Comparison of ENCODE assay signal across 8 cellular contexts in genomic region chr3:197959891-197960693, GRCh38. TPM values are rescaled to one million over a fixed set of nuclear protein-coding genes. Genes with fewer than 3 reads are reported as not detected.
DNase-seq lines count a peak whose midpoint lies in the region; ATAC-seq and TF ChIP-seq lines count a peak whose summit lies in the region.

TSS of gene LMLN (plus strand) at chr3:197960217. CDS start at chr3:197960246, 29 bp downstream.

- peaks cover 38% of the 10 kb centered on the region for H3K4me1 ChIP-seq in suprapubic skin

- H3K36me3 ChIP-seq in GM06990 (ENCODE audit: control insufficient read depth, insufficient read depth, low read length) (peaks cover 7% of the 10 kb centered on the region), suprapubic skin (peaks cover 20% of the 10 kb centered on the region)

- no peaks in the 10 kb centered on the region for H3K27me3 ChIP-seq in GM06990 (replicated peaks; ENCODE audit: control insufficient read depth, insufficient read depth, low read length)
- no peaks in the 10 kb centered on the region for H3K27me3 ChIP-seq in suprapubic skin

- H3K9me3 ChIP-seq in suprapubic skin, result no peaks in the 10 kb centered on the region

- TF ChIP-seq CTCF in GM06990 (IDR thresholded peaks at IDR 0.05; ENCODE audit: insufficient read depth, low read length, poor library complexity, severe bottlenecking), result no peak
- TF ChIP-seq CTCF in NB4 (IDR thresholded peaks at IDR 0.05; ENCODE audit: low read depth, low read length), result no peak
- TF ChIP-seq CTCF in suprapubic skin (IDR thresholded peaks at IDR 0.05), result no peak

- peak; percentile 49 for TF ChIP-seq POLR2A in NB4 (IDR thresholded peaks at IDR 0.05; ENCODE audit: extremely low read depth, insufficient read length)
- peak; percentile 52 to 53 for TF ChIP-seq POLR2A in suprapubic skin (IDR thresholded peaks at IDR 0.05)

- peak; percentile 96 for DNase-seq in GM06990 (ENCODE audit: extremely low read depth, insufficient read length)
- DNase-seq in NB4 (ENCODE audit: low read depth), result peak; percentile 96
- peak; percentile 96 for DNase-seq in SK-N-DZ (ENCODE audit: low spot score)
- DNase-seq in activated naive CD4-positive, alpha-beta T cell treated with anti-CD3 and anti-CD28 coated beads, Interleukin-2, amount 50 U/mL, for 16 hours, result peak; percentile 97
- DNase-seq in germinal center (ENCODE audit: low spot score), result peak; percentile 96
- peak; percentile 52 to 98 (median 92) for DNase-seq in nucleus accumbens (lab: John Stamatoyannopoulos, UW)
- DNase-seq in suprapubic skin (ENCODE audit: low spot score in 2 of 2), result peak; percentile 97 to 98

- ATAC-seq in HG02571 (IDR thresholded peaks at IDR 0.05; ENCODE audit: unreplicated experiment), result peak; percentile 92

- no peak for TF ChIP-seq EP300 in suprapubic skin (IDR thresholded peaks at IDR 0.05)

- 0% methylated on average over 37 of the region's 62 CpGs for WGBS in suprapubic skin

- peak within 1 kb of the TSS; percentile 87 for H3K27ac ChIP-seq in suprapubic skin

- H3K4me3 ChIP-seq in GM06990 (replicated peaks; ENCODE audit: low read depth, low read length) (peak within 1 kb of the TSS; percentile 80), NB4 (ENCODE audit: low read depth, low read length) (peak within 1 kb of the TSS; percentile 79), suprapubic skin (peak within 1 kb of the TSS; percentile 95)

RNA-seq across cellular contexts. Expression of gene LMLN, which starts in this region (rescaled TPM):
- polyA plus RNA-seq in SK-N-DZ (2014; cell fraction: cytosol; rRNA removed), result 1.2 and 3.7 TPM in 2 replicates
- 2.0 and 2.3 TPM in 2 replicates for polyA plus RNA-seq in SK-N-DZ (2014; cell fraction: nucleus; rRNA removed)
- total RNA-seq in suprapubic skin, result 1 to 10 TPM; 3.4 to 8.2 (median 5.5) TPM

Comparison
In these comparisons a context has a peak if more than half of its experiments do, and no peak if none do; other contexts are left out.
1. Peak in every context shown above with its lines: DNase-seq, ATAC-seq, H3K4me3 ChIP-seq and H3K27ac ChIP-seq.